Comparison of ENCODE assay signal across 17 cellular contexts in the genomic region with DNA sequence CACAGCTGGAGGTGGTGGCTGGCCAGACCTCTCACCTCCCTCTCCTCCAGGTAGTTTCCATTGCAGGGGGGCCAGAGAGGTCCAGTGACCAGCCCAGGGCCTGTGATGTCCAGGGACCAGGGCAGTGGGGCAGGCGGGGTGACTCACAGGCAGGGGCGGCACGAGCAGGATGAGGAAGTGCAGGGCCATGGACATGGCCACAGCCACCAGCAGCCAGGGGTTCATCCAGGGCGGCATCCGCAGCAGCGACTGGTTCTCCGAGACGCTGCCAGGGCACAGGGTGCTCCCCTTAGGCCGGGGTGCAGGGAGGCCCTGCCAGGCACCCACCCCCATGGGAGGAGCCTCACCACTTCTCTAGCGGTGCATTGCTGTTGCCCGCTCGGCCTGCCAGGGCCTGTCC. TPM values are rescaled to one million over a fixed set of nuclear protein-coding genes. Genes with fewer than 3 reads are reported as not detected.
"Had no signal": no experiment of that assay in that cellular context is flagged by ENCODE, and none has a peak within 500 bp of the region (broad histone marks: within the 10 kb centered on the region; RNA-seq: fewer than 3 reads in every experiment).

No MANE protein-coding gene starts in this region.

- H3K27me3 Mint-ChIP-seq: activated naive CD4-positive, alpha-beta T cell treated with anti-CD3 and anti-CD28 coated beads, Interleukin-2, amount 50 U/mL, for 24 hours; activated T-cell treated with anti-CD3 and anti-CD28 coated beads, Interleukin-2, amount 50 U/mL, for 24 hours; type B pancreatic cell had no signal

- H2AFZ ChIP-seq: hepatocyte had no signal

- H3K36me3 Mint-ChIP-seq: activated naive CD4-positive, alpha-beta T cell treated with anti-CD3 and anti-CD28 coated beads, Interleukin-2, amount 50 U/mL, for 24 hours; type B pancreatic cell had no signal

- H3K4me3 ChIP-seq: body of pancreas, hepatocyte, ovary had no signal

- H3K27ac Mint-ChIP-seq: activated naive CD4-positive, alpha-beta T cell treated with anti-CD3 and anti-CD28 coated beads, Interleukin-2, amount 50 U/mL, for 24 hours; activated T-cell treated with anti-CD3 and anti-CD28 coated beads, Interleukin-2, amount 50 U/mL, for 24 hours; nephron; type B pancreatic cell had no signal

- H3K4me1 ChIP-seq: body of pancreas had no signal

- H3K9me3 ChIP-seq: body of pancreas, ovary had no signal

- H3K27ac ChIP-seq: body of pancreas, hepatocyte, ovary had no signal

- H3K4me2 ChIP-seq: hepatocyte had no signal

- FAIRE-seq: TTC549 had no signal

- H3K27me3 ChIP-seq: body of pancreas, hepatocyte, ovary had no signal

- H3K79me2 ChIP-seq: hepatocyte had no signal

- H3K36me3 ChIP-seq: ovary had no signal

- H3K9me3 Mint-ChIP-seq: activated naive CD4-positive, alpha-beta T cell treated with anti-CD3 and anti-CD28 coated beads, Interleukin-2, amount 50 U/mL, for 24 hours; activated T-cell treated with anti-CD3 and anti-CD28 coated beads, Interleukin-2, amount 50 U/mL, for 24 hours; nephron; type B pancreatic cell had no signal

- H3K4me1 Mint-ChIP-seq: activated naive CD4-positive, alpha-beta T cell treated with anti-CD3 and anti-CD28 coated beads, Interleukin-2, amount 50 U/mL, for 24 hours had no signal

- ATAC-seq: body of pancreas had no signal

- H3K4me3 Mint-ChIP-seq: activated naive CD4-positive, alpha-beta T cell treated with anti-CD3 and anti-CD28 coated beads, Interleukin-2, amount 50 U/mL, for 24 hours; activated T-cell treated with anti-CD3 and anti-CD28 coated beads, Interleukin-2, amount 50 U/mL, for 24 hours; nephron; type B pancreatic cell had no signal

- DNase-seq: activated CD4-positive, alpha-beta T cell treated with anti-CD3 and anti-CD28 coated beads, Interleukin-2, amount 50 U/mL, for 1 hour; activated CD4-positive, CD25-positive, alpha-beta regulatory T cell; activated effector memory CD4-positive, alpha-beta T cell treated with Interleukin-2 at 50 U/mL for 16 hours; activated T-cell treated with anti-CD3 and anti-CD28 coated beads, Interleukin-2, amount 50 U/mL, for 24 hours; body of pancreas; central memory CD4-positive, alpha-beta T cell; mammary epithelial cell; ovary; substantia nigra; T-helper 2 cell had no signal

RNA-seq across cellular contexts. Expression of a gene that starts 12.9 kb away (rescaled TPM):
- total RNA-seq: epithelial cell of proximal tubule, mammary epithelial cell, renal cortical epithelial cell had no signal
- polyA plus RNA-seq: mammary epithelial cell had no signal

RNA-seq across cellular contexts. Expression of a gene that starts 35.1 kb away (rescaled TPM):
- polyA plus RNA-seq: mammary epithelial cell had no signal
